In the genomic region with DNA sequence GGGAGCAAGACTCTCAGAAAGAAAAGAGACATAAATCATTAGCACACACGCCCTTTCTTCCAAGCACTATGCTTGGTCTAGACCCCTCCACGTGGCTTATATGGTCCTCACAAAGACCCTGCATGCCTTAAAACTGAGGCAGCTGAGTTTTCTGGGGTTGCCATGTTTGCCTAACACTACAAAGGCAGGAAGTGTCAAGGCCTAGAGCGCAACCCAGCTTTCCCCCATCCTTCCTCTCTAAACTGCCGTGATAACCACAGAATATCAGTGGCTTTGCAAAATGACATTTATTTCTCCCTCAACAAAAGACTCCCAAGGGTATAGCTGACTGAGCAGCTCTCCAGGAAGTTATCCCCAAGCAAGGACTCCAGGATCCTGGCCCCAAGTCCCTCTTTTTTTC, we compare ENCODE assay signal across 20 cellular contexts.
DNase-seq lines count a peak whose midpoint lies in the region; ATAC-seq and TF ChIP-seq lines count a peak whose summit lies in the region.
"Had no signal": no experiment of that assay in that cellular context is flagged by ENCODE, and none has a peak within 500 bp of the region (broad histone marks: within the 10 kb centered on the region; RNA-seq: fewer than 3 reads in every experiment).

No MANE protein-coding gene starts in this region.

- no peak for TF ChIP-seq CTCF in natural killer cell (IDR thresholded peaks at IDR 0.05)
- TF ChIP-seq CTCF in WERI-Rb-1 (IDR thresholded peaks at IDR 0.05; ENCODE audit: low read depth, low read length): no peak

- peaks cover 34% of the 10 kb centered on the region for H3K4me1 Mint-ChIP-seq in activated CD8-positive, alpha-beta memory T cell treated with anti-CD3 and anti-CD28 coated beads, Interleukin-2, amount 10 ng/mL, durations not matched to agents 7 days and 5 days
- H3K4me1 Mint-ChIP-seq in T-cell: peaks cover 24 to 28% (median 25%) of the 10 kb centered on the region in 3 donors
- H3K4me1 Mint-ChIP-seq in natural killer cell: peaks cover 63 to 66% of the 10 kb centered on the region in 2 donors
- H3K4me1 Mint-ChIP-seq: H9 had no signal

- H3K27me3 Mint-ChIP-seq in activated CD8-positive, alpha-beta memory T cell treated with anti-CD3 and anti-CD28 coated beads, Interleukin-2, amount 10 ng/mL, durations not matched to agents 7 days and 5 days: no peaks in the 10 kb centered on the region
- H3K27me3 Mint-ChIP-seq in T-cell (no peaks in the 10 kb centered on the region), natural killer cell (ENCODE audit: low read depth in 2 of 2) (peaks cover 0 to 10% of the 10 kb centered on the region in 2 donors)

- peaks cover 3% of the 10 kb centered on the region for H3K9me3 Mint-ChIP-seq in activated CD8-positive, alpha-beta memory T cell treated with anti-CD3 and anti-CD28 coated beads, Interleukin-2, amount 10 ng/mL, durations not matched to agents 7 days and 5 days (ENCODE audit: low read depth)
- H3K9me3 Mint-ChIP-seq in T-cell (peaks cover 4 to 19% (median 9%) of the 10 kb centered on the region in 3 donors), natural killer cell (peaks cover 2 to 3% of the 10 kb centered on the region in 2 donors)

- H3K27me3 ChIP-seq in WERI-Rb-1 (ENCODE audit: insufficient read depth, low read depth, severe bottlenecking): peaks cover 50% of the 10 kb centered on the region
- H3K27me3 ChIP-seq: right atrium auricular region had no signal

- peak; percentile 67 for ATAC-seq in activated CD8-positive, alpha-beta memory T cell treated with anti-CD3 and anti-CD28 coated beads, Interleukin-2, amount 10 ng/mL, durations not matched to agents 7 days and 5 days
- peak in 3 of 4 experiments; percentile 52 to 68 (median 54) for ATAC-seq in T-cell (replicated peaks in 1 of 4)
- peak; percentile 72 to 96 (median 75) for ATAC-seq in natural killer cell
- ATAC-seq in GM18520 (IDR thresholded peaks at IDR 0.05; ENCODE audit: unreplicated experiment): no peak
- ATAC-seq in GM19395 (IDR thresholded peaks at IDR 0.05; ENCODE audit: unreplicated experiment): no peak
- ATAC-seq: A549, HepG2, upper lobe of right lung had no signal

- peak overlapping the region; percentile 88 for H3K27ac Mint-ChIP-seq in activated CD8-positive, alpha-beta memory T cell treated with anti-CD3 and anti-CD28 coated beads, Interleukin-2, amount 10 ng/mL, durations not matched to agents 7 days and 5 days
- H3K27ac Mint-ChIP-seq in T-cell: peak overlapping the region; percentile 29 to 58
- peak overlapping the region; percentile 52 to 79 for H3K27ac Mint-ChIP-seq in natural killer cell
- H3K27ac Mint-ChIP-seq: H9 had no signal

- no peaks in the 10 kb centered on the region for H3K36me3 ChIP-seq in WERI-Rb-1
- H3K36me3 ChIP-seq: right atrium auricular region, upper lobe of right lung had no signal

- POLR2A ChIA-PET in T-cell (lab: Charles Lee): no interaction called here

- no peaks in the 10 kb centered on the region for H3K9me3 ChIP-seq in WERI-Rb-1 (ENCODE audit: severe bottlenecking)
- H3K9me3 ChIP-seq: upper lobe of right lung had no signal

- peak; percentile 64 for DNase-seq in activated CD8-positive, alpha-beta memory T cell treated with anti-CD3 and anti-CD28 coated beads, Interleukin-2, amount 10 ng/mL, durations not matched to agents 7 days and 5 days
- no peak for DNase-seq in activated CD8-positive, alpha-beta memory T cell treated with anti-CD3 and anti-CD28 coated beads, Interleukin-2, amount 50 U/mL, for 4 hours
- DNase-seq in Jurkat, Clone E6-1 (ENCODE audit: low read depth, low spot score): peak; percentile 97
- peak in 11 of 34 experiments; percentile 1 to 15 (median 3) for DNase-seq in T-cell
- no peak for DNase-seq in natural killer cell
- no peak for DNase-seq in WERI-Rb-1
- DNase-seq: activated CD4-positive, alpha-beta T cell treated with anti-CD3 and anti-CD28 coated beads for 4 hours; activated gamma-delta T cell treated with Interleukin-2 at 50 U/mL for 16 hours; C1 segment of cervical spinal cord; dorsolateral prefrontal cortex; H9; NCI-H1436; NCI-H510A; stimulated activated CD4-positive, alpha-beta T cell treated with anti-CD3 and anti-CD28 coated beads, Interleukin-12 subunit alpha, Interleukin-12 subunit beta, amount 100 ng/mL, for 4 hours; upper lobe of right lung had no signal

- CTCF ChIA-PET in activated CD8-positive, alpha-beta memory T cell treated with anti-CD3 and anti-CD28 coated beads, Interleukin-2, amount 10 ng/mL, durations not matched to agents 7 days and 5 days (lab: Charles Lee): interaction anchor here (0.9 to 1.9 kb wide), 4 partner anchors 11 to 139 kb away, joined by 3 to 5 read pairs (median 3); no protein-coding TSS in a partner anchor
- CTCF ChIA-PET in T-cell (lab: Charles Lee): no interaction called here

- intact Hi-C loops in natural killer cell (cut with micrococcal nuclease): no loop called here

- H3K36me3 Mint-ChIP-seq in activated CD8-positive, alpha-beta memory T cell treated with anti-CD3 and anti-CD28 coated beads, Interleukin-2, amount 10 ng/mL, durations not matched to agents 7 days and 5 days: peaks cover 6% of the 10 kb centered on the region
- peaks cover 4% of the 10 kb centered on the region for H3K36me3 Mint-ChIP-seq in T-cell
- H3K36me3 Mint-ChIP-seq in natural killer cell: peaks cover 8% of the 10 kb centered on the region

- H3K27ac ChIP-seq in WERI-Rb-1: no peak overlapping the region
- H3K27ac ChIP-seq: A549, dorsolateral prefrontal cortex, right atrium auricular region, upper lobe of right lung had no signal

- H3K4me3 ChIP-seq in Jurkat, Clone E6-1 (ENCODE audit: low read length): peak overlapping the region; percentile 38
- no peak overlapping the region for H3K4me3 ChIP-seq in WERI-Rb-1 (ENCODE audit: low read depth, low read length)
- H3K4me3 ChIP-seq: A549, dorsolateral prefrontal cortex, right atrium auricular region, upper lobe of right lung had no signal

- H3K4me3 Mint-ChIP-seq in activated CD8-positive, alpha-beta memory T cell treated with anti-CD3 and anti-CD28 coated beads, Interleukin-2, amount 10 ng/mL, durations not matched to agents 7 days and 5 days: peak overlapping the region; percentile 14
- H3K4me3 Mint-ChIP-seq in T-cell (peak overlapping the region in 1 of 3 donors; percentile 32), natural killer cell (peak overlapping the region; percentile 79)
- H3K4me3 Mint-ChIP-seq: H9 had no signal

Comparison
In these comparisons a context has a peak if more than half of its experiments do, and no peak if none do; other contexts are left out.
1. DNase-seq: peak in activated CD8-positive, alpha-beta memory T cell treated with anti-CD3 and anti-CD28 coated beads, Interleukin-2, amount 10 ng/mL, durations not matched to agents 7 days and 5 days (single experiment) and Jurkat, Clone E6-1 (single experiment); none in activated CD8-positive, alpha-beta memory T cell treated with anti-CD3 and anti-CD28 coated beads, Interleukin-2, amount 50 U/mL, for 4 hours (single experiment), natural killer cell (single experiment) and WERI-Rb-1 (single experiment).
2. ATAC-seq: peak in activated CD8-positive, alpha-beta memory T cell treated with anti-CD3 and anti-CD28 coated beads, Interleukin-2, amount 10 ng/mL, durations not matched to agents 7 days and 5 days (single experiment), T-cell (3 of 4) and natural killer cell (3 of 3); none in GM18520 (single experiment) and GM19395 (single experiment).
3. Peak in every context shown above with its lines, with median percentiles within 50 percentile points of each other: H3K27ac Mint-ChIP-seq.